23 cellular contexts compared by ENCODE assay signal in genomic region chr2:215753808-215754207, GRCh38.
"Had no signal": no experiment of that assay in that cellular context is flagged by ENCODE, and none has a peak within 500 bp of the region (broad histone marks: within the 10 kb centered on the region; RNA-seq: fewer than 3 reads in every experiment).

No MANE protein-coding gene starts in this region.

- H3K4me3 ChIP-seq: esophagus muscularis mucosa, heart left ventricle had no signal

- H3K9me3 ChIP-seq: esophagus muscularis mucosa had no signal

- H3K27me3 ChIP-seq: brain microvascular endothelial cell, esophagus muscularis mucosa, heart left ventricle had no signal

- H3K27ac Mint-ChIP-seq: activated CD4-positive, alpha-beta memory T cell treated with anti-CD3 and anti-CD28 coated beads, Interleukin-2, amount 10 ng/mL, durations not matched to agents 7 days and 5 days; activated CD4-positive, alpha-beta T cell treated with anti-CD3 and anti-CD28 coated beads for 36 hours; activated CD4-positive, alpha-beta T cell treated with anti-CD3 and anti-CD28 coated beads, Interleukin-2, amount 10 ng/mL, durations not matched to agents 24 days and 14 days; activated naive CD4-positive, alpha-beta T cell treated with anti-CD3 and anti-CD28 coated beads, Interleukin-2, amount 10 ng/mL, durations not matched to agents 7 days and 5 days; activated naive CD4-positive, alpha-beta T cell treated with anti-CD3 and anti-CD28 coated beads, Interleukin-2, amount 50 U/mL, for 72 hours; activated naive CD8-positive, alpha-beta T cell treated with anti-CD3 and anti-CD28 coated beads, Interleukin-2, amount 10 ng/mL, durations not matched to agents 7 days and 5 days; activated T-cell treated with anti-CD3 and anti-CD28 coated beads, Interleukin-2, amount 50 U/mL, for 24 hours; activated T-cell treated with anti-CD3 and anti-CD28 coated beads, Interleukin-2, amount 50 U/mL, for 72 hours; endodermal cell had no signal

- DNase-seq: activated CD4-positive, alpha-beta memory T cell treated with anti-CD3 and anti-CD28 coated beads, Interleukin-2, amount 10 ng/mL, durations not matched to agents 7 days and 5 days; activated CD4-positive, alpha-beta T cell treated with anti-CD3 and anti-CD28 coated beads for 36 hours; activated CD4-positive, alpha-beta T cell treated with anti-CD3 and anti-CD28 coated beads, Interleukin-2, amount 10 ng/mL, durations not matched to agents 24 days and 14 days; activated CD4-positive, CD25-positive, alpha-beta regulatory T cell; activated CD4-positive, CD25-positive, alpha-beta regulatory T cell treated with anti-CD3 and anti-CD28 coated beads, Interleukin-2, amount 50 U/mL, for 72 hours; activated CD8-positive, alpha-beta memory T cell treated with anti-CD3 and anti-CD28 coated beads, Interleukin-2, amount 50 U/mL, for 48 hours; activated gamma-delta T cell; activated naive CD4-positive, alpha-beta T cell; activated naive CD4-positive, alpha-beta T cell treated with anti-CD3 and anti-CD28 coated beads, Interleukin-2, amount 10 ng/mL, durations not matched to agents 7 days and 5 days; activated naive CD8-positive, alpha-beta T cell treated with anti-CD3 and anti-CD28 coated beads, Interleukin-2, amount 10 ng/mL, durations not matched to agents 7 days and 5 days; activated T-cell treated with anti-CD3 and anti-CD28 coated beads for 4 hours; activated T-cell treated with anti-CD3 and anti-CD28 coated beads, Interleukin-2, amount 50 U/mL, for 24 hours; activated T-cell treated with anti-CD3 and anti-CD28 coated beads, Interleukin-2, amount 50 U/mL, for 72 hours; brain microvascular endothelial cell; cortex of kidney; effector memory CD4-positive, alpha-beta T cell; endodermal cell; erythroblast; heart left ventricle; T-helper 2 cell had no signal

- H3K36me3 ChIP-seq: brain microvascular endothelial cell, esophagus muscularis mucosa, heart left ventricle had no signal

- H3K9me3 Mint-ChIP-seq: activated CD4-positive, alpha-beta memory T cell treated with anti-CD3 and anti-CD28 coated beads, Interleukin-2, amount 10 ng/mL, durations not matched to agents 7 days and 5 days; activated CD4-positive, alpha-beta T cell treated with anti-CD3 and anti-CD28 coated beads, Interleukin-2, amount 10 ng/mL, durations not matched to agents 24 days and 14 days; activated naive CD4-positive, alpha-beta T cell treated with anti-CD3 and anti-CD28 coated beads, Interleukin-2, amount 10 ng/mL, durations not matched to agents 7 days and 5 days; activated naive CD4-positive, alpha-beta T cell treated with anti-CD3 and anti-CD28 coated beads, Interleukin-2, amount 50 U/mL, for 72 hours; activated naive CD8-positive, alpha-beta T cell treated with anti-CD3 and anti-CD28 coated beads, Interleukin-2, amount 10 ng/mL, durations not matched to agents 7 days and 5 days; activated T-cell treated with anti-CD3 and anti-CD28 coated beads, Interleukin-2, amount 50 U/mL, for 24 hours; activated T-cell treated with anti-CD3 and anti-CD28 coated beads, Interleukin-2, amount 50 U/mL, for 72 hours; central memory CD8-positive, alpha-beta T cell had no signal

- H3K36me3 Mint-ChIP-seq: activated naive CD4-positive, alpha-beta T cell treated with anti-CD3 and anti-CD28 coated beads, Interleukin-2, amount 10 ng/mL, durations not matched to agents 7 days and 5 days; activated naive CD4-positive, alpha-beta T cell treated with anti-CD3 and anti-CD28 coated beads, Interleukin-2, amount 50 U/mL, for 72 hours; activated naive CD8-positive, alpha-beta T cell treated with anti-CD3 and anti-CD28 coated beads, Interleukin-2, amount 10 ng/mL, durations not matched to agents 7 days and 5 days had no signal

- H3K4me3 Mint-ChIP-seq: activated CD4-positive, alpha-beta memory T cell treated with anti-CD3 and anti-CD28 coated beads, Interleukin-2, amount 10 ng/mL, durations not matched to agents 7 days and 5 days; activated CD4-positive, alpha-beta T cell treated with anti-CD3 and anti-CD28 coated beads for 36 hours; activated CD4-positive, alpha-beta T cell treated with anti-CD3 and anti-CD28 coated beads, Interleukin-2, amount 10 ng/mL, durations not matched to agents 24 days and 14 days; activated naive CD4-positive, alpha-beta T cell treated with anti-CD3 and anti-CD28 coated beads, Interleukin-2, amount 10 ng/mL, durations not matched to agents 7 days and 5 days; activated naive CD8-positive, alpha-beta T cell treated with anti-CD3 and anti-CD28 coated beads, Interleukin-2, amount 10 ng/mL, durations not matched to agents 7 days and 5 days; activated T-cell treated with anti-CD3 and anti-CD28 coated beads, Interleukin-2, amount 50 U/mL, for 24 hours; activated T-cell treated with anti-CD3 and anti-CD28 coated beads, Interleukin-2, amount 50 U/mL, for 72 hours; central memory CD8-positive, alpha-beta T cell; endodermal cell had no signal

- H3K27me3 Mint-ChIP-seq: activated CD4-positive, alpha-beta memory T cell treated with anti-CD3 and anti-CD28 coated beads, Interleukin-2, amount 10 ng/mL, durations not matched to agents 7 days and 5 days; activated CD4-positive, alpha-beta T cell treated with anti-CD3 and anti-CD28 coated beads, Interleukin-2, amount 10 ng/mL, durations not matched to agents 24 days and 14 days had no signal

- H3K27ac ChIP-seq: brain microvascular endothelial cell, esophagus muscularis mucosa had no signal
